22 cellular contexts compared by ENCODE assay signal in the genomic region with DNA sequence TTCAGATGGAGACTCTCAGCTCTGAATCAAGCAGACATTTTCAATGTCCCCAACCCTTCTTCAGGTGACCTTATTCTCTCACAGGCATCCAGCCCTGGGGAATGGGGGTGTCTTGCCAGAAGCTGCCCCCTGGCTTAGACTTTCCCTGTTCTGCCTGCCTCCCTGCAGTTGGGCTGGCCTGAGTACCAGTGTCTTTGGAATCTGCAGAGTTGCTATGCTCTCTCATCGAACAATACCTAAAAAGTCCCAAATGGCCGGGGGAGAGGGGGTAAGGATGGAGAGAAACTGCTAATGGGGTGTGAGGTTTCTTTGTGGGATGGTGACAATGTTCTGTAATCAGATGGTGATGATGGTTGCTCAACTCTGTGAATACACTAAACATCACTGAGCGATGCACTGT. TPM values are rescaled to one million over a fixed set of nuclear protein-coding genes. Genes with fewer than 3 reads are reported as not detected.
"Had no signal": no experiment of that assay in that cellular context is flagged by ENCODE, and none has a peak within 500 bp of the region (broad histone marks: within the 10 kb centered on the region; RNA-seq: fewer than 3 reads in every experiment).

No MANE protein-coding gene starts in this region.

- H3K36me3 ChIP-seq: SJSA1 had no signal

- DNase-seq: Kasumi-1, KBM-7, MM.1S, NCI-H1092 treated with DMSO at 0.1 percent for 48 hours, NCI-H1436, NCI-H187, NCI-H2029, NCI-H2081 treated with DMSO at 0.1 percent for 48 hours, NCI-H2171, NCI-H226, NCI-H446, NCI-H510A, NCI-H524 treated with DMSO at 0.1 percent for 48 hours, NCI-H69, NCI-H774, Right ventricle myocardium superior, RPMI8226, SIG-M5 had no signal

- H3K27ac ChIP-seq: HL-60, SJSA1, SK-N-MC had no signal

RNA-seq across cellular contexts. Expression of a gene that starts 20.6 kb away (rescaled TPM):
- total RNA-seq: M059J, SJSA1 had no signal
